9 cellular contexts compared by ENCODE assay signal in genomic region chr21:31873275-31873695, GRCh38. TPM values are rescaled to one million over a fixed set of nuclear protein-coding genes. Genes with fewer than 3 reads are reported as not detected.
DNase-seq lines count a peak whose midpoint lies in the region; ATAC-seq and TF ChIP-seq lines count a peak whose summit lies in the region.
"Had no signal": no experiment of that assay in that cellular context is flagged by ENCODE, and none has a peak within 500 bp of the region (broad histone marks: within the 10 kb centered on the region; RNA-seq: fewer than 3 reads in every experiment).

No MANE protein-coding gene starts in this region.

- DNase-seq in DMS53 (lab: John Stamatoyannopoulos, UW) = peak; percentile 79
- no peak for DNase-seq in DMS53 treated with DMSO at 0.1 percent for 48 hours (lab: John Stamatoyannopoulos, UW; ENCODE audit: unreplicated experiment)
- DNase-seq in Peyer's patch = peak in 2 of 3 donors; percentile 47 to 73
- no peak for DNase-seq in iPS DF 6.9 (ENCODE audit: low read depth, low spot score)
- peak; percentile 26 for DNase-seq in stimulated activated CD8-positive, alpha-beta memory T cell treated with anti-CD3 and anti-CD28 coated beads, Interleukin-4, amount 100 ng/mL, for 48 hours
- DNase-seq in NOMO-1 (lab: John Stamatoyannopoulos, UW; ENCODE audit: unreplicated experiment in 2 of 2) = no peak
- DNase-seq in osteocyte (ENCODE audit: extremely low spot score, unreplicated experiment) = no peak

- H3K27me3 Mint-ChIP-seq in osteocyte (ENCODE audit: unreplicated experiment) = peaks cover 14% of the 10 kb centered on the region

- H3K4me1 Mint-ChIP-seq in osteocyte (ENCODE audit: unreplicated experiment) = peaks cover 15% of the 10 kb centered on the region

- H3K4me1 ChIP-seq in Peyer's patch = peaks cover 0 to 22% (median 2%) of the 10 kb centered on the region in 4 donors
- H3K4me1 ChIP-seq in iPS DF 6.9 (ENCODE audit: control insufficient read depth, insufficient read depth, low read length) = peaks cover 3% of the 10 kb centered on the region

- no peaks in the 10 kb centered on the region for H3K9me3 Mint-ChIP-seq in osteocyte (ENCODE audit: unreplicated experiment)

- ATAC-seq in GM21723 (IDR thresholded peaks at IDR 0.05; ENCODE audit: unreplicated experiment) = no peak

- H3K9me3 ChIP-seq in Peyer's patch (no peaks in the 10 kb centered on the region), iPS DF 6.9 (ENCODE audit: control insufficient read depth, insufficient read depth, low read length) (no peaks in the 10 kb centered on the region)

- no peak for TF ChIP-seq POLR2A in Peyer's patch (IDR thresholded peaks at IDR 0.05)

- peak overlapping the region; percentile 45 to 94 (median 66) for H3K4me3 ChIP-seq in Peyer's patch
- peak overlapping the region; percentile 51; the same call in 1 of the 2 replicates for H3K4me3 ChIP-seq in iPS DF 6.9 (ENCODE audit: low read length)

- no peaks in the 10 kb centered on the region for H3K36me3 Mint-ChIP-seq in osteocyte (ENCODE audit: unreplicated experiment)

- no peak overlapping the region for H3K27ac Mint-ChIP-seq in osteocyte (ENCODE audit: unreplicated experiment)

- H3K27me3 ChIP-seq in Peyer's patch = no peaks in the 10 kb centered on the region
- peaks cover 1% of the 10 kb centered on the region; the same call in 1 of the 2 replicates for H3K27me3 ChIP-seq in iPS DF 6.9 (ENCODE audit: control insufficient read depth, insufficient read depth, low read length)

- no peak for TF ChIP-seq CTCF in Peyer's patch (IDR thresholded peaks at IDR 0.05)
- no peak for TF ChIP-seq CTCF in osteocyte (IDR thresholded peaks at IDR 0.05)

- WGBS in iPS DF 6.9 (ENCODE audit: insufficient coverage, insufficient read length) = no CpG with 5 or more reads among the region's 58 CpGs

- peak overlapping the region; percentile 55 to 75 (median 56) for H3K27ac ChIP-seq in Peyer's patch
- H3K27ac ChIP-seq in iPS DF 6.9 (ENCODE audit: low read length) = no peak overlapping the region

- no peaks in the 10 kb centered on the region for H3K36me3 ChIP-seq in Peyer's patch
- H3K36me3 ChIP-seq in iPS DF 6.9 (ENCODE audit: control insufficient read depth, insufficient read depth, low read length) = no peaks in the 10 kb centered on the region

- no peak overlapping the region for H3K4me3 Mint-ChIP-seq in osteocyte (ENCODE audit: unreplicated experiment)

RNA-seq across cellular contexts. Expression of gene HUNK, which starts 0.5 kb away (rescaled TPM):
- total RNA-seq in Peyer's patch (1 to 10 TPM; 1.6 to 7.0 (median 3.4) TPM), osteocyte (0.83 and 1.8 TPM in 2 replicates)
- total RNA-seq: glomerular endothelial cell had no signal

Comparison
In these comparisons a context has a peak if more than half of its experiments do, and no peak if none do; other contexts are left out.
1. DNase-seq: peak in DMS53 (single experiment), Peyer's patch (2 of 3) and stimulated activated CD8-positive, alpha-beta memory T cell treated with anti-CD3 and anti-CD28 coated beads, Interleukin-4, amount 100 ng/mL, for 48 hours (single experiment); none in DMS53 treated with DMSO at 0.1 percent for 48 hours (single experiment), iPS DF 6.9 (single experiment), NOMO-1 (0 of 2) and osteocyte (single experiment).